In the genomic region with DNA sequence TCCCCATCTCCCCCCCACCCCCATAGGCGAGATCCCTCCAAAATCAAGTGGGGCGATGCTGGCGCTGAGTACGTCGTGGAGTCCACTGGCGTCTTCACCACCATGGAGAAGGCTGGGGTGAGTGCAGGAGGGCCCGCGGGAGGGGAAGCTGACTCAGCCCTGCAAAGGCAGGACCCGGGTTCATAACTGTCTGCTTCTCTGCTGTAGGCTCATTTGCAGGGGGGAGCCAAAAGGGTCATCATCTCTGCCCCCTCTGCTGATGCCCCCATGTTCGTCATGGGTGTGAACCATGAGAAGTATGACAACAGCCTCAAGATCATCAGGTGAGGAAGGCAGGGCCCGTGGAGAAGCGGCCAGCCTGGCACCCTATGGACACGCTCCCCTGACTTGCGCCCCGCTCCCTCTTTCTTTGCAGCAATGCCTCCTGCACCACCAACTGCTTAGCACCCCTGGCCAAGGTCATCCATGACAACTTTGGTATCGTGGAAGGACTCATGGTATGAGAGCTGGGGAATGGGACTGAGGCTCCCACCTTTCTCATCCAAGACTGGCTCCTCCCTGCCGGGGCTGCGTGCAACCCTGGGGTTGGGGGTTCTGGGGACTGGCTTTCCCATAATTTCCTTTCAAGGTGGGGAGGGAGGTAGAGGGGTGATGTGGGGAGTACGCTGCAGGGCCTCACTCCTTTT, we compare ENCODE assay signal across 8 cellular contexts. TPM values are rescaled to one million over a fixed set of nuclear protein-coding genes. Genes with fewer than 3 reads are reported as not detected.
A peak's percentile ranks its signal among the peaks of the same experiment; 100 is the strongest.
DNase-seq lines count a peak whose midpoint lies in the region; ATAC-seq and TF ChIP-seq lines count a peak whose summit lies in the region.

No MANE protein-coding gene starts in this region.

- no peak overlapping the region for H3K4me3 ChIP-seq in gastroesophageal sphincter

- peak; percentile 42 for DNase-seq in activated CD4-positive, alpha-beta T cell treated with anti-CD3 and anti-CD28 coated beads for 36 hours
- no peak for DNase-seq in activated CD4-positive, alpha-beta T cell treated with anti-CD3 and anti-CD28 coated beads, Interleukin-2, amount 50 U/mL, for 1 hour
- DNase-seq in activated CD4-positive, alpha-beta T cell treated with anti-CD3 and anti-CD28 coated beads, Interleukin-2, amount 50 U/mL, for 48 hours: peak; percentile 40 to 41
- no peak for DNase-seq in anterior cingulate cortex (lab: John Stamatoyannopoulos, UW)
- DNase-seq in SHP77 treated with DMSO at 0.1 percent for 48 hours (lab: John Stamatoyannopoulos, UW): no peak
- DNase-seq in cerebellar nuclear complex (lab: John Stamatoyannopoulos, UW): no peak

- peak overlapping the region; percentile 97 for H3K27ac Mint-ChIP-seq in activated CD4-positive, alpha-beta T cell treated with anti-CD3 and anti-CD28 coated beads for 36 hours
- peak overlapping the region; percentile 100 for H3K27ac Mint-ChIP-seq in stimulated activated naive CD8-positive, alpha-beta T cell treated with anti-CD3 and anti-CD28 coated beads, Interleukin-15, Interleukin-2, amounts not matched to agents 100 ng/mL and 50 ng/mL, for 24 hours

- H3K27ac ChIP-seq in gastroesophageal sphincter: peak overlapping the region; percentile 8 to 99 (median 96)

- peaks cover 57% of the 10 kb centered on the region for H3K4me1 Mint-ChIP-seq in activated CD4-positive, alpha-beta T cell treated with anti-CD3 and anti-CD28 coated beads for 36 hours
- peaks cover 71% of the 10 kb centered on the region for H3K4me1 Mint-ChIP-seq in stimulated activated naive CD8-positive, alpha-beta T cell treated with anti-CD3 and anti-CD28 coated beads, Interleukin-15, Interleukin-2, amounts not matched to agents 100 ng/mL and 50 ng/mL, for 24 hours (ENCODE audit: low read depth)

- peak overlapping the region; percentile 98 for H3K4me3 Mint-ChIP-seq in activated CD4-positive, alpha-beta T cell treated with anti-CD3 and anti-CD28 coated beads for 36 hours
- peak overlapping the region; percentile 99 for H3K4me3 Mint-ChIP-seq in stimulated activated naive CD8-positive, alpha-beta T cell treated with anti-CD3 and anti-CD28 coated beads, Interleukin-15, Interleukin-2, amounts not matched to agents 100 ng/mL and 50 ng/mL, for 24 hours

- H3K27me3 Mint-ChIP-seq in activated CD4-positive, alpha-beta T cell treated with anti-CD3 and anti-CD28 coated beads for 36 hours: no peaks in the 10 kb centered on the region
- H3K27me3 Mint-ChIP-seq in stimulated activated naive CD8-positive, alpha-beta T cell treated with anti-CD3 and anti-CD28 coated beads, Interleukin-15, Interleukin-2, amounts not matched to agents 100 ng/mL and 50 ng/mL, for 24 hours: no peaks in the 10 kb centered on the region

- POLR2A ChIA-PET in activated CD4-positive, alpha-beta T cell treated with anti-CD3 and anti-CD28 coated beads for 36 hours (lab: Charles Lee): interaction anchor here (0.6 to 3.2 kb wide), 4 partner anchors 15 to 71 kb away, joined by 3 to 45 read pairs (median 4); partner anchors contain the start of gene VAMP1

- peaks cover 55% of the 10 kb centered on the region for H3K36me3 Mint-ChIP-seq in activated CD4-positive, alpha-beta T cell treated with anti-CD3 and anti-CD28 coated beads for 36 hours (ENCODE audit: low read depth)
- H3K36me3 Mint-ChIP-seq in stimulated activated naive CD8-positive, alpha-beta T cell treated with anti-CD3 and anti-CD28 coated beads, Interleukin-15, Interleukin-2, amounts not matched to agents 100 ng/mL and 50 ng/mL, for 24 hours (ENCODE audit: low read depth): peaks cover 63% of the 10 kb centered on the region

- CTCF ChIA-PET in activated CD4-positive, alpha-beta T cell treated with anti-CD3 and anti-CD28 coated beads for 36 hours (lab: Charles Lee): interaction anchor here (0.7 to 9.4 kb wide), 21 partner anchors 8 to 215 kb away, joined by 3 to 141 read pairs (median 4); partner anchors contain the start of genes CD27, IFFO1, MRPL51 and NOP2

- H3K4me1 ChIP-seq in gastroesophageal sphincter: peaks cover 0 to 88% (median 46%) of the 10 kb centered on the region in 3 donors

- no peak for TF ChIP-seq EP300 in gastroesophageal sphincter (IDR thresholded peaks at IDR 0.05)

- ATAC-seq in activated CD4-positive, alpha-beta T cell treated with anti-CD3 and anti-CD28 coated beads for 36 hours: no peak
- no peak for ATAC-seq in gastroesophageal sphincter

- 0% methylated on average over 1 of the region's 19 CpGs; no CpG with 5 or more reads in 1 of the 2 donors for WGBS in gastroesophageal sphincter (ENCODE audit: low coverage in 1 of 2), 2 donors

- H3K36me3 ChIP-seq in gastroesophageal sphincter: peaks cover 0 to 49% of the 10 kb centered on the region in 2 donors

- no peaks in the 10 kb centered on the region for H3K9me3 ChIP-seq in gastroesophageal sphincter

- intact Hi-C loops in activated CD4-positive, alpha-beta T cell treated with anti-CD3 and anti-CD28 coated beads for 36 hours (cut with DNase I, micrococcal nuclease): loop anchor here (1.0 to 10.0 kb wide), 3 partner anchors 114 to 1398 kb away; partner anchors contain the start of gene SLC2A3 (in 1 of the 2)

- no peaks in the 10 kb centered on the region for H3K27me3 ChIP-seq in gastroesophageal sphincter

- TF ChIP-seq CTCF in gastroesophageal sphincter (IDR thresholded peaks at IDR 0.05): no peak

- no peaks in the 10 kb centered on the region for H3K9me3 Mint-ChIP-seq in activated CD4-positive, alpha-beta T cell treated with anti-CD3 and anti-CD28 coated beads for 36 hours (ENCODE audit: low read depth)
- H3K9me3 Mint-ChIP-seq in stimulated activated naive CD8-positive, alpha-beta T cell treated with anti-CD3 and anti-CD28 coated beads, Interleukin-15, Interleukin-2, amounts not matched to agents 100 ng/mL and 50 ng/mL, for 24 hours: no peaks in the 10 kb centered on the region

- TF ChIP-seq POLR2A in gastroesophageal sphincter (IDR thresholded peaks at IDR 0.05): no peak

RNA-seq across cellular contexts. Expression of gene GAPDH, which starts 2.7 kb away (rescaled TPM):
- 1,000 to 10,000 TPM; 7,289 to 9,770 TPM for total RNA-seq in activated CD4-positive, alpha-beta T cell treated with anti-CD3 and anti-CD28 coated beads for 36 hours
- 1,000 to 10,000 TPM; 1,868 to 3,239 (median 2,463) TPM for total RNA-seq in gastroesophageal sphincter

RNA-seq across cellular contexts. Expression of gene IFFO1, which starts 18.8 kb away (rescaled TPM):
- 1 to 10 TPM; 8.1 to 8.4 TPM for total RNA-seq in activated CD4-positive, alpha-beta T cell treated with anti-CD3 and anti-CD28 coated beads for 36 hours
- 10 to 100 TPM; 16.9 to 27.4 (median 22.1) TPM for total RNA-seq in gastroesophageal sphincter

RNA-seq across cellular contexts. Expression of gene NOP2, which starts 31.1 kb away (rescaled TPM):
- total RNA-seq in activated CD4-positive, alpha-beta T cell treated with anti-CD3 and anti-CD28 coated beads for 36 hours: 10 to 100 TPM; 93.2 to 97.1 TPM
- total RNA-seq in gastroesophageal sphincter: 10 to 100 TPM; 22.5 to 49.8 (median 26.8) TPM

RNA-seq across cellular contexts. Expression of gene NCAPD2, which starts 43.1 kb away (rescaled TPM):
- total RNA-seq in activated CD4-positive, alpha-beta T cell treated with anti-CD3 and anti-CD28 coated beads for 36 hours: 100 to 1,000 TPM; 199 to 210 TPM
- total RNA-seq in gastroesophageal sphincter: 10 to 100 TPM; 21.2 to 28.0 (median 24.8) TPM

RNA-seq across cellular contexts. Expression of gene MRPL51, which starts 44.0 kb away (rescaled TPM):
- total RNA-seq in activated CD4-positive, alpha-beta T cell treated with anti-CD3 and anti-CD28 coated beads for 36 hours: 100 to 1,000 TPM; 232 to 275 TPM
- total RNA-seq in gastroesophageal sphincter: 10 to 100 TPM; 51.0 to 99.3 (median 66.0) TPM

Comparison
In these comparisons a context has a peak if more than half of its experiments do, and no peak if none do; other contexts are left out.
1. DNase-seq: peak in activated CD4-positive, alpha-beta T cell treated with anti-CD3 and anti-CD28 coated beads for 36 hours (single experiment) and activated CD4-positive, alpha-beta T cell treated with anti-CD3 and anti-CD28 coated beads, Interleukin-2, amount 50 U/mL, for 48 hours (2 of 2); none in activated CD4-positive, alpha-beta T cell treated with anti-CD3 and anti-CD28 coated beads, Interleukin-2, amount 50 U/mL, for 1 hour (single experiment), anterior cingulate cortex (0 of 58), SHP77 treated with DMSO at 0.1 percent for 48 hours (single experiment) and cerebellar nuclear complex (0 of 2).